In the genomic region with DNA sequence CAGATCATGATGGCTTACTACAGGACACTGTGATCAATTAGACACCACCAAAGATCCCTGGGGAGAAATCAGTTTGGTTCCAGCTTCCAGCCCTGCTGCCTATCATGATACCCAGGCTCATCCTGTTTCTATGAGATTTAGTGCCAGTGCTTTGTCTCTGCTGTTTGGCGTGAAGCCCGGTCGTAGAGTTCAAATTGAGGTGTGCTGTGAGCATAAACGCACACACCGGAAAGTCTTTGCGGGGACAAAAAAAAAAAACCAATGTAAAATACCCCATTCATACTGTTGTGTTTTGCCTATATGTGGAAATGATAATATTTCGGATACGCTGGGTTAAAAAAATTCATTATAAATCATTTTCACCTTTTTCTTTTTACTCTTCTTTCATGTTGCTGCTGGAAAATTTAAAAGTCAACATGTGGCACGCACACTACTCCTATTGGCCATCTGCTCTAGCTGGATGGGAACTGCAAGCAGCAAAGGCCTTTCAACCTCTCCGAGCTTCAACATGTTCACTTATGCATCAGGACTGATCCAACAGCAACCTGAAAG, we compare ENCODE assay signal across 8 cellular contexts. TPM values are rescaled to one million over a fixed set of nuclear protein-coding genes. Genes with fewer than 3 reads are reported as not detected.
A peak's percentile ranks its signal among the peaks of the same experiment; 100 is the strongest.
DNase-seq lines count a peak whose midpoint lies in the region; FAIRE-seq and TF ChIP-seq lines count a peak whose summit lies in the region.

No MANE protein-coding gene starts in this region.

- peak overlapping the region; percentile 88 for H3K4me3 Mint-ChIP-seq in activated T-helper 2 cell treated with anti-CD3 and anti-CD28 coated beads, Interferon-gamma antibody, Interleukin-2, Interleukin-4, amounts not matched to agents 10 μg/mL and 5 μg/mL and 100 μg/mL, durations not matched to agents 14 hours and 24 hours and 36 hours (ENCODE audit: low read depth)

- no peaks in the 10 kb centered on the region for H3K9me1 ChIP-seq in keratinocyte (ENCODE audit: control insufficient read depth, extremely low read depth, insufficient read depth, low read length)

- H3K27ac Mint-ChIP-seq in activated T-helper 2 cell treated with anti-CD3 and anti-CD28 coated beads, Interferon-gamma antibody, Interleukin-2, Interleukin-4, amounts not matched to agents 10 μg/mL and 5 μg/mL and 100 μg/mL, durations not matched to agents 14 hours and 24 hours and 36 hours = peak overlapping the region; percentile 91

- TF ChIP-seq CTCF in BJ (IDR thresholded peaks at IDR 0.05; ENCODE audit: insufficient read depth, low read depth, low read length) (no peak), keratinocyte (optimal IDR thresholded peaks at IDR 0.05 in 1 of 3, IDR thresholded peaks at IDR 0.05 in 1 of 3, conservative IDR thresholded peaks at IDR 0.05 in 1 of 3; ENCODE audit: extremely low read depth in 1 of 3, insufficient read depth in 2 of 3, low read length in 3 of 3) (no peak), testis (IDR thresholded peaks at IDR 0.05) (no peak)

- peak overlapping the region; percentile 93 for H3K9ac ChIP-seq in keratinocyte (ENCODE audit: control insufficient read depth, extremely low read depth, insufficient read depth, low read length)

- dilution Hi-C loops in keratinocyte (cut with MboI; ENCODE audit: extremely low pct_ligation_motif_present, low sequenced_read_pairs) = no loop called here

- H3K9me3 Mint-ChIP-seq in activated T-helper 2 cell treated with anti-CD3 and anti-CD28 coated beads, Interferon-gamma antibody, Interleukin-2, Interleukin-4, amounts not matched to agents 10 μg/mL and 5 μg/mL and 100 μg/mL, durations not matched to agents 14 hours and 24 hours and 36 hours = no peaks in the 10 kb centered on the region

- POLR2A ChIA-PET in BJ (lab: Charles Lee) = interaction anchor here (1.0 kb wide), 1 partner anchor 66 kb away, joined by 3 read pairs; no protein-coding TSS in a partner anchor

- peaks cover 7% of the 10 kb centered on the region for H3K4me1 ChIP-seq in keratinocyte (ENCODE audit: control insufficient read depth, extremely low read depth, insufficient read depth, low read length)
- no peaks in the 10 kb centered on the region for H3K4me1 ChIP-seq in testis

- H3K9me3 ChIP-seq in keratinocyte (ENCODE audit: control insufficient read depth, low read depth, low read length) (no peaks in the 10 kb centered on the region), testis (no peaks in the 10 kb centered on the region)

- TF ChIP-seq RAD21 in Ishikawa (IDR thresholded peaks at IDR 0.05; ENCODE audit: low read depth) = no peak

- TF ChIP-seq POLR2A in testis (IDR thresholded peaks at IDR 0.05) = no peak

- H3K36me3 Mint-ChIP-seq in activated T-helper 2 cell treated with anti-CD3 and anti-CD28 coated beads, Interferon-gamma antibody, Interleukin-2, Interleukin-4, amounts not matched to agents 10 μg/mL and 5 μg/mL and 100 μg/mL, durations not matched to agents 14 hours and 24 hours and 36 hours (ENCODE audit: low read depth) = peaks cover 29% of the 10 kb centered on the region

- no peak for TF ChIP-seq EP300 in Ishikawa (IDR thresholded peaks at IDR 0.05; ENCODE audit: borderline replicate concordance)

- CTCF ChIA-PET in BJ (lab: Yijun Ruan, JAX) = interaction anchor here (1.4 to 1.5 kb wide), 2 partner anchors 13 to 14 kb away, joined by 3 to 6 read pairs; no protein-coding TSS in a partner anchor

- intact Hi-C loops in activated T-helper 2 cell treated with anti-CD3 and anti-CD28 coated beads, Interferon-gamma antibody, Interleukin-2, Interleukin-4, amounts not matched to agents 10 μg/mL and 5 μg/mL and 100 μg/mL, durations not matched to agents 14 hours and 24 hours and 36 hours (cut with micrococcal nuclease) = loop anchor here (2.0 to 5.0 kb wide), 2 partner anchors 43 to 80 kb away; partner anchors contain the start of gene MPP1
- intact Hi-C loops in testis (cut with DNase I; ENCODE audit: low total_unique reads) = no loop called here

- H3K4me3 ChIP-seq in BJ (ENCODE audit: low read depth, low read length) (peak overlapping the region; percentile 35), keratinocyte (ENCODE audit: control insufficient read depth in 2 of 3, extremely low read depth in 1 of 3, insufficient read depth in 2 of 3, low read depth in 1 of 3, low read length in 3 of 3) (peak overlapping the region; percentile 62 to 65 (median 62)), testis (peak overlapping the region; percentile 24 to 78)

- H2AFZ ChIP-seq in keratinocyte (ENCODE audit: control insufficient read depth, low read length) = peak overlapping the region; percentile 70

- peaks cover 39% of the 10 kb centered on the region for H3K79me2 ChIP-seq in keratinocyte (ENCODE audit: control insufficient read depth, insufficient read depth, low read length)

- 3 to 10% methylated on average over 10 of the region's 10 CpGs for WGBS in testis, 2 donors

- H3K36me3 ChIP-seq in BJ (ENCODE audit: control insufficient read depth, insufficient read depth, low read length) (peaks cover 6% of the 10 kb centered on the region), keratinocyte (ENCODE audit: control insufficient read depth in 2 of 2, extremely low read depth in 1 of 2, insufficient read depth in 2 of 2, low read length in 2 of 2) (peaks cover 8 to 9% of the 10 kb centered on the region in 2 experiments), testis (ENCODE audit: low read depth, missing control alignments) (no peaks in the 10 kb centered on the region)

- H4K20me1 ChIP-seq in keratinocyte (ENCODE audit: control insufficient read depth, extremely low read depth, insufficient read depth, low read length) = no peaks in the 10 kb centered on the region

- FAIRE-seq in keratinocyte (lab: Jason Lieb, UNC) = no peak

- DNase-seq in BJ (ENCODE audit: low read depth) (no peak), keratinocyte (ENCODE audit: low read depth, low spot score) (no peak), testis (peak; percentile 33), T1000 (lab: John Stamatoyannopoulos, UW) (no peak), cerebellar cortex (ENCODE audit: low spot score) (no peak), SHP77 treated with DMSO at 0.1 percent for 48 hours (lab: John Stamatoyannopoulos, UW) (no peak)
- DNase-seq in activated T-helper 2 cell treated with anti-CD3 and anti-CD28 coated beads, Interferon-gamma antibody, Interleukin-2, Interleukin-4, amounts not matched to agents 10 μg/mL and 5 μg/mL and 100 μg/mL, durations not matched to agents 14 hours and 24 hours and 36 hours (ENCODE audit: low spot score) = no peak

- H3K4me1 Mint-ChIP-seq in activated T-helper 2 cell treated with anti-CD3 and anti-CD28 coated beads, Interferon-gamma antibody, Interleukin-2, Interleukin-4, amounts not matched to agents 10 μg/mL and 5 μg/mL and 100 μg/mL, durations not matched to agents 14 hours and 24 hours and 36 hours (ENCODE audit: low read depth) = peaks cover 19% of the 10 kb centered on the region

- peak overlapping the region; percentile 76 for H3K4me2 ChIP-seq in keratinocyte (ENCODE audit: control insufficient read depth, extremely low read depth, insufficient read depth, low read depth, low read length)

- H3K27me3 Mint-ChIP-seq in activated T-helper 2 cell treated with anti-CD3 and anti-CD28 coated beads, Interferon-gamma antibody, Interleukin-2, Interleukin-4, amounts not matched to agents 10 μg/mL and 5 μg/mL and 100 μg/mL, durations not matched to agents 14 hours and 24 hours and 36 hours (ENCODE audit: low read depth) = no peaks in the 10 kb centered on the region

- H3K27me3 ChIP-seq in BJ (ENCODE audit: control insufficient read depth, insufficient read depth, low read length) (no peaks in the 10 kb centered on the region), keratinocyte (ENCODE audit: control insufficient read depth, extremely low read depth, insufficient read depth, low read length) (no peaks in the 10 kb centered on the region), testis (no peaks in the 10 kb centered on the region)

- H3K27ac ChIP-seq in keratinocyte (ENCODE audit: control insufficient read depth, insufficient read depth, low read length) = peak overlapping the region; percentile 66
- peak overlapping the region in 1 of 2 donors; percentile 73 for H3K27ac ChIP-seq in testis

RNA-seq across cellular contexts. Expression of gene DKC1, which starts 0.6 kb away (rescaled TPM):
- polyA plus RNA-seq in BJ (2011; rRNA removed) (31.5 and 33.7 TPM in 2 replicates), keratinocyte (42.3 to 98.6 TPM (median 80.7 TPM) in 3 replicates), testis (ENCODE audit: insufficient read depth, low read depth, low replicate concordance) (58.8 TPM)
- 16.1 and 19.8 TPM in 2 replicates for polyA minus RNA-seq in BJ (2011; rRNA and poly(A)+ RNA removed)
- 150 TPM in 2 replicates for total RNA-seq in activated T-helper 2 cell treated with anti-CD3 and anti-CD28 coated beads, Interferon-gamma antibody, Interleukin-2, Interleukin-4, amounts not matched to agents 10 μg/mL and 5 μg/mL and 100 μg/mL, durations not matched to agents 14 hours and 24 hours and 36 hours
- 163 TPM for polyA plus RNA-seq in keratinocyte (2011; ENCODE audit: low read depth)
- polyA plus RNA-seq in keratinocyte (2011; cell fraction: cytosol; rRNA removed) = 51.9 and 71.3 TPM in 2 replicates
- polyA plus RNA-seq in keratinocyte (2011; cell fraction: nucleus; rRNA removed) = 67.6 and 97.8 TPM in 2 replicates
- polyA plus RNA-seq in keratinocyte (2012; ENCODE audit: low replicate concordance) = 50.2 and 75.9 TPM in 2 replicates
- polyA minus RNA-seq in keratinocyte = 38.2 to 79.0 TPM (median 40.9 TPM) in 3 replicates
- 22.4 TPM for polyA minus RNA-seq in keratinocyte (2011; cell fraction: cytosol; rRNA and poly(A)+ RNA removed)
- polyA minus RNA-seq in keratinocyte (2011; cell fraction: nucleus; rRNA and poly(A)+ RNA removed) = 24.8 and 42.6 TPM in 2 replicates
- 10 to 100 TPM; 66.4 to 93.1 TPM for total RNA-seq in testis

RNA-seq across cellular contexts. Expression of gene GAB3, which starts 11.2 kb away (rescaled TPM):
- 0.82 and 0.99 TPM in 2 replicates for polyA plus RNA-seq in BJ (2011; rRNA removed)
- polyA minus RNA-seq in BJ (2011; rRNA and poly(A)+ RNA removed) = 0.62 and 1.5 TPM in 2 replicates
- total RNA-seq in activated T-helper 2 cell treated with anti-CD3 and anti-CD28 coated beads, Interferon-gamma antibody, Interleukin-2, Interleukin-4, amounts not matched to agents 10 μg/mL and 5 μg/mL and 100 μg/mL, durations not matched to agents 14 hours and 24 hours and 36 hours = 4.3 and 4.5 TPM in 2 replicates
- 0.10 to 0.33 TPM (median 0.18 TPM) in 3 replicates for polyA plus RNA-seq in keratinocyte
- not detected for polyA plus RNA-seq in keratinocyte (2011; ENCODE audit: low read depth)
- polyA plus RNA-seq in keratinocyte (2011; cell fraction: cytosol; rRNA removed) = 0.19 TPM in 2 replicates
- polyA plus RNA-seq in keratinocyte (2011; cell fraction: nucleus; rRNA removed) = 0.87 and 1.3 TPM in 2 replicates
- polyA plus RNA-seq in keratinocyte (2012; ENCODE audit: low replicate concordance) = 0.16 TPM in 1 of 2 replicates, not detected in the other
- polyA minus RNA-seq in keratinocyte = 0.10 to 0.62 TPM (median 0.16 TPM) in 3 replicates
- not detected for polyA minus RNA-seq in keratinocyte (2011; cell fraction: cytosol; rRNA and poly(A)+ RNA removed)
- polyA minus RNA-seq in keratinocyte (2011; cell fraction: nucleus; rRNA and poly(A)+ RNA removed) = 0.11 and 1.5 TPM in 2 replicates
- total RNA-seq in testis = 10 to 100 TPM; 30.5 to 30.6 TPM
- polyA plus RNA-seq in testis (ENCODE audit: insufficient read depth, low read depth, low replicate concordance) = 9.1 TPM

RNA-seq across cellular contexts. Expression of gene MPP1, which starts 43.2 kb away (rescaled TPM):
- 14.2 and 14.7 TPM in 2 replicates for polyA plus RNA-seq in BJ (2011; rRNA removed)
- 11.1 and 12.1 TPM in 2 replicates for polyA minus RNA-seq in BJ (2011; rRNA and poly(A)+ RNA removed)
- total RNA-seq in activated T-helper 2 cell treated with anti-CD3 and anti-CD28 coated beads, Interferon-gamma antibody, Interleukin-2, Interleukin-4, amounts not matched to agents 10 μg/mL and 5 μg/mL and 100 μg/mL, durations not matched to agents 14 hours and 24 hours and 36 hours = 27.7 and 31.5 TPM in 2 replicates
- 2.3 to 7.4 TPM (median 4.9 TPM) in 3 replicates for polyA plus RNA-seq in keratinocyte
- polyA plus RNA-seq in keratinocyte (2011; ENCODE audit: low read depth) = 1.4 TPM
- 3.4 and 3.8 TPM in 2 replicates for polyA plus RNA-seq in keratinocyte (2011; cell fraction: cytosol; rRNA removed)
- polyA plus RNA-seq in keratinocyte (2011; cell fraction: nucleus; rRNA removed) = 3.3 and 3.5 TPM in 2 replicates
- 0.93 and 5.6 TPM in 2 replicates for polyA plus RNA-seq in keratinocyte (2012; ENCODE audit: low replicate concordance)
- 4.2 to 7.2 TPM (median 5.5 TPM) in 3 replicates for polyA minus RNA-seq in keratinocyte
- polyA minus RNA-seq in keratinocyte (2011; cell fraction: cytosol; rRNA and poly(A)+ RNA removed) = 4.0 TPM
- 1.2 and 2.2 TPM in 2 replicates for polyA minus RNA-seq in keratinocyte (2011; cell fraction: nucleus; rRNA and poly(A)+ RNA removed)
- total RNA-seq in testis = 10 to 100 TPM; 36.4 to 46.2 TPM
- polyA plus RNA-seq in testis (ENCODE audit: insufficient read depth, low read depth, low replicate concordance) = 21.9 TPM
